ENCODE assay signal across 1 cellular context in genomic region chr11:3854977-3855807, GRCh38.
TF ChIP-seq lines count a peak whose summit lies in the region.

STIM1 (plus strand) TSS chr11:3855664; CDS start chr11:3856271, 607 bp downstream.

TF ChIP-seq in HepG2, 621 proteins besides CTCF, POLR2A, EP300 and RAD21 (continued from another document and continues in another):
- TF ChIP-seq ZFP82 (CRISPR knock-in tag; IDR thresholded peaks at IDR 0.05; ENCODE audit: borderline replicate concordance) = 0 out of 2 replicates have a peak, but pooled peaks have one; percentile 55
- peak; percentile 73 for TF ChIP-seq SRY (CRISPR knock-in tag; IDR thresholded peaks at IDR 0.05)
- TF ChIP-seq, protein P1, sequence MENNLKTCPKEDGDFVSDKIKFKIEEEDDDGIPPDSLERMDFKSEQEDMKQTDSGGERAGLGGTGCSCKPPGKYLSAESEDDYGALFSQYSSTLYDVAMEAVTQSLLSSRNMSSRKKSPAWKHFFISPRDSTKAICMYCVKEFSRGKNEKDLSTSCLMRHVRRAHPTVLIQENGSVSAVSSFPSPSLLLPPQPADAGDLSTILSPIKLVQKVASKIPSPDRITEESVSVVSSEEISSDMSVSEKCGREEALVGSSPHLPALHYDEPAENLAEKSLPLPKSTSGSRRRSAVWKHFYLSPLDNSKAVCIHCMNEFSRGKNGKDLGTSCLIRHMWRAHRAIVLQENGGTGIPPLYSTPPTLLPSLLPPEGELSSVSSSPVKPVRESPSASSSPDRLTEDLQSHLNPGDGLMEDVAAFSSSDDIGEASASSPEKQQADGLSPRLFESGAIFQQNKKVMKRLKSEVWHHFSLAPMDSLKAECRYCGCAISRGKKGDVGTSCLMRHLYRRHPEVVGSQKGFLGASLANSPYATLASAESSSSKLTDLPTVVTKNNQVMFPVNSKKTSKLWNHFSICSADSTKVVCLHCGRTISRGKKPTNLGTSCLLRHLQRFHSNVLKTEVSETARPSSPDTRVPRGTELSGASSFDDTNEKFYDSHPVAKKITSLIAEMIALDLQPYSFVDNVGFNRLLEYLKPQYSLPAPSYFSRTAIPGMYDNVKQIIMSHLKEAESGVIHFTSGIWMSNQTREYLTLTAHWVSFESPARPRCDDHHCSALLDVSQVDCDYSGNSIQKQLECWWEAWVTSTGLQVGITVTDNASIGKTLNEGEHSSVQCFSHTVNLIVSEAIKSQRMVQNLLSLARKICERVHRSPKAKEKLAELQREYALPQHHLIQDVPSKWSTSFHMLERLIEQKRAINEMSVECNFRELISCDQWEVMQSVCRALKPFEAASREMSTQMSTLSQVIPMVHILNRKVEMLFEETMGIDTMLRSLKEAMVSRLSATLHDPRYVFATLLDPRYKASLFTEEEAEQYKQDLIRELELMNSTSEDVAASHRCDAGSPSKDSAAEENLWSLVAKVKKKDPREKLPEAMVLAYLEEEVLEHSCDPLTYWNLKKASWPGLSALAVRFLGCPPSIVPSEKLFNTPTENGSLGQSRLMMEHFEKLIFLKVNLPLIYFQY (CRISPR knock-in tag; IDR thresholded peaks at IDR 0.05; ENCODE audit: borderline replicate concordance) = peak; percentile 98
- TF ChIP-seq BCL6 (CRISPR knock-in tag; IDR thresholded peaks at IDR 0.05) = peak; percentile 43; the same call in 1 of the 2 replicates
- TF ChIP-seq MXD4 (CRISPR knock-in tag; IDR thresholded peaks at IDR 0.05) = 0 out of 2 replicates have a peak, but pooled peaks have one; percentile 11
- peak; percentile 66; the same call in 1 of the 2 replicates for TF ChIP-seq MYC (CRISPR knock-in tag; IDR thresholded peaks at IDR 0.05; ENCODE audit: borderline replicate concordance)
- TF ChIP-seq ELF1 (CRISPR knock-in tag; IDR thresholded peaks at IDR 0.05) = peak; percentile 71
- no peak for TF ChIP-seq SRF (IDR thresholded peaks at IDR 0.05; ENCODE audit: low read depth, low read length)
- no peak for TF ChIP-seq TFE3 (CRISPR knock-in tag; IDR thresholded peaks at IDR 0.05)
- no peak for TF ChIP-seq CREB1 (IDR thresholded peaks at IDR 0.05)
- TF ChIP-seq CREB1 (CRISPR knock-in tag; IDR thresholded peaks at IDR 0.05) = peak; percentile 61
- TF ChIP-seq ASH2L (IDR thresholded peaks at IDR 0.05; ENCODE audit: insufficient read length, low read depth, low read length) = peak; percentile 79
- no peak for TF ChIP-seq AKAP8 (CRISPR knock-in tag; IDR thresholded peaks at IDR 0.05)
- 0 out of 2 replicates have a peak, but pooled peaks have one; percentile 60 for TF ChIP-seq ZNF441 (CRISPR knock-in tag; IDR thresholded peaks at IDR 0.05; ENCODE audit: borderline replicate concordance)
- TF ChIP-seq ZFP62 (CRISPR knock-in tag; IDR thresholded peaks at IDR 0.05) = no peak
- TF ChIP-seq ZNF33A (CRISPR knock-in tag; IDR thresholded peaks at IDR 0.05; ENCODE audit: borderline replicate concordance) = peak; percentile 78; the same call in 1 of the 2 replicates
- no peak for TF ChIP-seq ISX (CRISPR knock-in tag; conservative IDR thresholded peaks at IDR 0.05)
- 0 out of 2 replicates have a peak, but pooled peaks have one; percentile 9 for TF ChIP-seq ARID3A (IDR thresholded peaks at IDR 0.05; ENCODE audit: low read depth, low read length)
- peak; percentile 88 for TF ChIP-seq STAG1 (CRISPR knock-in tag; IDR thresholded peaks at IDR 0.05)
- 0 out of 2 replicates have a peak, but pooled peaks have one; percentile 37 for TF ChIP-seq SATB2 (CRISPR knock-in tag; IDR thresholded peaks at IDR 0.05)
- TF ChIP-seq HOXA5 (CRISPR knock-in tag; IDR thresholded peaks at IDR 0.05) = peak; percentile 91
- peak; percentile 23; the same call in 1 of the 2 replicates for TF ChIP-seq ZNF784 (CRISPR knock-in tag; IDR thresholded peaks at IDR 0.05; ENCODE audit: borderline replicate concordance)
- 0 out of 2 replicates have a peak, but pooled peaks have one; percentile 12 for TF ChIP-seq MIER3 (CRISPR knock-in tag; IDR thresholded peaks at IDR 0.05; ENCODE audit: borderline replicate concordance)
- peak; percentile 82; the same call in 1 of the 2 replicates for TF ChIP-seq KLF12 (CRISPR knock-in tag; IDR thresholded peaks at IDR 0.05; ENCODE audit: borderline replicate concordance)
- peak; percentile 36 for TF ChIP-seq SRSF1 (optimal IDR thresholded peaks at IDR 0.05; ENCODE audit: low read depth, low read length)
- 0 out of 2 replicates have a peak, but pooled peaks have one; percentile 44 for TF ChIP-seq ZNF124 (CRISPR knock-in tag; IDR thresholded peaks at IDR 0.05)
- peak; percentile 54; the same call in 1 of the 2 replicates for TF ChIP-seq ZBTB33 (CRISPR knock-in tag; IDR thresholded peaks at IDR 0.05)
- TF ChIP-seq ZBTB42 (CRISPR knock-in tag; IDR thresholded peaks at IDR 0.05) = 0 out of 2 replicates have a peak, but pooled peaks have one; percentile 23
- TF ChIP-seq ZNF331 (CRISPR knock-in tag; IDR thresholded peaks at IDR 0.05) = peak; percentile 61; the same call in 1 of the 2 replicates
- TF ChIP-seq STAT6 (CRISPR knock-in tag; IDR thresholded peaks at IDR 0.05; ENCODE audit: borderline replicate concordance) = 0 out of 2 replicates have a peak, but pooled peaks have one; percentile 66
- TF ChIP-seq MIER2 (CRISPR knock-in tag; IDR thresholded peaks at IDR 0.05) = 0 out of 2 replicates have a peak, but pooled peaks have one; percentile 32
- TF ChIP-seq HDAC1 (CRISPR knock-in tag; IDR thresholded peaks at IDR 0.05) = peak; percentile 89
- TF ChIP-seq CEBPG (CRISPR knock-in tag; IDR thresholded peaks at IDR 0.05) = peak; percentile 44
- TF ChIP-seq MED13 (CRISPR knock-in tag; IDR thresholded peaks at IDR 0.05) = peak; percentile 86
- TF ChIP-seq, protein P2, sequence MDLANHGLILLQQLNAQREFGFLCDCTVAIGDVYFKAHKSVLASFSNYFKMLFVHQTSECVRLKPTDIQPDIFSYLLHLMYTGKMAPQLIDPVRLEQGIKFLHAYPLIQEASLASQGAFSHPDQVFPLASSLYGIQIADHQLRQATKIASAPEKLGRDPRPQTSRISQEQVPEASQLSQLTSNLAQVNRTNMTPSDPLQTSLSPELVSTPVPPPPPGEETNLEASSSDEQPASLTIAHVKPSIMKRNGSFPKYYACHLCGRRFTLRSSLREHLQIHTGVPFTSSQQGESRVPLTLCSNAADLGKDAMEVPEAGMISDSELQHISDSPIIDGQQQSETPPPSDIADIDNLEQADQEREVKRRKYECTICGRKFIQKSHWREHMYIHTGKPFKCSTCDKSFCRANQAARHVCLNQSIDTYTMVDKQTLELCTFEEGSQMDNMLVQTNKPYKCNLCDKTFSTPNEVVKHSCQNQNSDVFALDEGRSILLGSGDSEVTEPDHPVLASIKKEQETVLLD (CRISPR knock-in tag; IDR thresholded peaks at IDR 0.05; ENCODE audit: low read depth) = peak; percentile 61; the same call in 1 of the 2 replicates
- TF ChIP-seq SNAPC5 (CRISPR knock-in tag; IDR thresholded peaks at IDR 0.05; ENCODE audit: borderline replicate concordance) = no peak
- TF ChIP-seq ZIK1 (CRISPR knock-in tag; IDR thresholded peaks at IDR 0.05; ENCODE audit: borderline replicate concordance, low read depth) = no peak
- TF ChIP-seq DR1 (CRISPR knock-in tag; IDR thresholded peaks at IDR 0.05) = no peak; the same call in 1 of the 2 replicates
- TF ChIP-seq SMC3 (IDR thresholded peaks at IDR 0.05; ENCODE audit: low read length) = peak; percentile 70; the same call in 1 of the 2 replicates
- TF ChIP-seq KDM4B (CRISPR knock-in tag; IDR thresholded peaks at IDR 0.05) = peak; percentile 51; the same call in 1 of the 2 replicates
- peak; percentile 36; the same call in 1 of the 2 replicates for TF ChIP-seq ZNF788 (CRISPR knock-in tag; IDR thresholded peaks at IDR 0.05; ENCODE audit: borderline replicate concordance)
- TF ChIP-seq HCFC1 (IDR thresholded peaks at IDR 0.05; ENCODE audit: low read depth, low read length) = no peak
- TF ChIP-seq ZSCAN20 (CRISPR knock-in tag; IDR thresholded peaks at IDR 0.05; ENCODE audit: borderline replicate concordance) = peak; percentile 84
- peak; percentile 93 for TF ChIP-seq HNRNPL (IDR thresholded peaks at IDR 0.05; ENCODE audit: low read depth, low read length)
- TF ChIP-seq, protein P3, sequence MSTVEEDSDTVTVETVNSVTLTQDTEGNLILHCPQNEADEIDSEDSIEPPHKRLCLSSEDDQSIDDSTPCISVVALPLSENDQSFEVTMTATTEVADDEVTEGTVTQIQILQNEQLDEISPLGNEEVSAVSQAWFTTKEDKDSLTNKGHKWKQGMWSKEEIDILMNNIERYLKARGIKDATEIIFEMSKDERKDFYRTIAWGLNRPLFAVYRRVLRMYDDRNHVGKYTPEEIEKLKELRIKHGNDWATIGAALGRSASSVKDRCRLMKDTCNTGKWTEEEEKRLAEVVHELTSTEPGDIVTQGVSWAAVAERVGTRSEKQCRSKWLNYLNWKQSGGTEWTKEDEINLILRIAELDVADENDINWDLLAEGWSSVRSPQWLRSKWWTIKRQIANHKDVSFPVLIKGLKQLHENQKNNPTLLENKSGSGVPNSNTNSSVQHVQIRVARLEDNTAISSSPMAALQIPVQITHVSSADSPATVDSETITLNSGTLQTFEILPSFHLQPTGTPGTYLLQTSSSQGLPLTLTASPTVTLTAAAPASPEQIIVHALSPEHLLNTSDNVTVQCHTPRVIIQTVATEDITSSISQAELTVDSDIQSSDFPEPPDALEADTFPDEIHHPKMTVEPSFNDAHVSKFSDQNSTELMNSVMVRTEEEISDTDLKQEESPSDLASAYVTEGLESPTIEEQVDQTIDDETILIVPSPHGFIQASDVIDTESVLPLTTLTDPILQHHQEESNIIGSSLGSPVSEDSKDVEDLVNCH (CRISPR knock-in tag; IDR thresholded peaks at IDR 0.05) = no peak
- peak; percentile 62; the same call in 1 of the 2 replicates for TF ChIP-seq REPIN1 (CRISPR knock-in tag; IDR thresholded peaks at IDR 0.05; ENCODE audit: borderline replicate concordance, low read depth)
- peak; percentile 21 for TF ChIP-seq IKZF4 (CRISPR knock-in tag; IDR thresholded peaks at IDR 0.05; ENCODE audit: borderline replicate concordance, low read depth, not compliant biosample characterization)
- peak; percentile 88 for TF ChIP-seq ATF7-NPFF (CRISPR knock-in tag; IDR thresholded peaks at IDR 0.05; ENCODE audit: low read depth)
- TF ChIP-seq RBFOX2 (IDR thresholded peaks at IDR 0.05; ENCODE audit: low read depth, low read length) = peak; percentile 70
- no peak for TF ChIP-seq ZNF10 (CRISPR knock-in tag; IDR thresholded peaks at IDR 0.05; ENCODE audit: borderline replicate concordance, low read depth)
